27 cellular contexts compared by ENCODE assay signal in genomic region chr16:65896448-65897153, GRCh38.
"Had no signal": no experiment of that assay in that cellular context is flagged by ENCODE, and none has a peak within 500 bp of the region (broad histone marks: within the 10 kb centered on the region; RNA-seq: fewer than 3 reads in every experiment).

No MANE protein-coding gene starts in this region.

- H3K27ac ChIP-seq: ascending aorta, coronary artery, dorsolateral prefrontal cortex, esophagus squamous epithelium, WERI-Rb-1 had no signal

- H3K4me3 ChIP-seq: ascending aorta, coronary artery, dorsolateral prefrontal cortex, esophagus squamous epithelium had no signal

- H3K27me3 ChIP-seq: ascending aorta, esophagus squamous epithelium had no signal

- H3K4me1 ChIP-seq: ascending aorta, esophagus squamous epithelium had no signal

- DNase-seq: activated B cell treated with CpG ODN at 0.5 μM for 24 hours; activated CD4-positive, alpha-beta memory T cell treated with anti-CD3 and anti-CD28 coated beads, Interleukin-2, amount 10 ng/mL, durations not matched to agents 7 days and 5 days; activated CD4-positive, alpha-beta T cell treated with anti-CD3 and anti-CD28 coated beads for 36 hours; activated CD4-positive, alpha-beta T cell treated with anti-CD3 and anti-CD28 coated beads, Interleukin-2, amount 10 ng/mL, durations not matched to agents 24 days and 14 days; activated CD4-positive, alpha-beta T cell treated with anti-CD3 and anti-CD28 coated beads, Interleukin-2, amount 50 U/mL, for 4 hours; activated CD8-positive, alpha-beta memory T cell treated with anti-CD3 and anti-CD28 coated beads, Interleukin-2, amount 50 U/mL, for 48 hours; activated gamma-delta T cell; activated naive CD4-positive, alpha-beta T cell; activated naive CD4-positive, alpha-beta T cell treated with anti-CD3 and anti-CD28 coated beads, Interleukin-2, amount 10 ng/mL, durations not matched to agents 7 days and 5 days; activated naive CD8-positive, alpha-beta T cell treated with anti-CD3 and anti-CD28 coated beads, Interleukin-2, amount 10 ng/mL, durations not matched to agents 7 days and 5 days; activated T-cell treated with anti-CD3 and anti-CD28 coated beads for 4 hours; activated T-cell treated with anti-CD3 and anti-CD28 coated beads, Interleukin-2, amount 50 U/mL, for 24 hours; activated T-cell treated with anti-CD3 and anti-CD28 coated beads, Interleukin-2, amount 50 U/mL, for 72 hours; dorsolateral prefrontal cortex; effector memory CD4-positive, alpha-beta T cell; erythroblast; esophagus squamous epithelium; T-helper 1 cell; T-helper 17 cell; T1000 had no signal

- H3K36me3 ChIP-seq: ascending aorta, esophagus squamous epithelium, WERI-Rb-1 had no signal

- H3K9me3 ChIP-seq: ascending aorta, esophagus squamous epithelium had no signal

- ATAC-seq: activated CD4-positive, alpha-beta T cell treated with anti-CD3 and anti-CD28 coated beads for 36 hours; activated CD4-positive, CD25-positive, alpha-beta regulatory T cell treated with anti-CD3 and anti-CD28 coated beads, Interleukin-2, amount 50 U/mL, for 24 hours; activated naive CD4-positive, alpha-beta T cell treated with anti-CD3 and anti-CD28 coated beads, Interleukin-2, amount 50 U/mL, for 72 hours; activated T-cell treated with anti-CD3 and anti-CD28 coated beads, Interleukin-2, amount 50 U/mL, for 72 hours; T-helper 17 cell had no signal

- FAIRE-seq: bronchial epithelial cell, frontal cortex had no signal
